In genomic region chr10:128642502-128642901, GRCh38 we compare ENCODE assay signal across 18 cellular contexts.
"Had no signal": no experiment of that assay in that cellular context is flagged by ENCODE, and none has a peak within 500 bp of the region (broad histone marks: within the 10 kb centered on the region; RNA-seq: fewer than 3 reads in every experiment).

No MANE protein-coding gene starts in this region.

- DNase-seq: activated CD4-positive, alpha-beta T cell treated with anti-CD3 and anti-CD28 coated beads for 4 hours; activated CD4-positive, alpha-beta T cell treated with anti-CD3 and anti-CD28 coated beads, Interleukin-2, amount 50 U/mL, for 48 hours; activated CD4-positive, CD25-positive, alpha-beta regulatory T cell; activated naive CD8-positive, alpha-beta T cell treated with anti-CD3 and anti-CD28 coated beads, Interleukin-2, amount 10 ng/mL, durations not matched to agents 7 days and 5 days; activated T-cell treated with anti-CD3 and anti-CD28 coated beads, Interleukin-2, amount 50 U/mL, for 48 hours; amniotic stem cell; kidney; lower lobe of right lung; midbrain; natural killer cell; retina; spleen; stimulated activated CD4-positive, alpha-beta T cell treated with anti-CD3 and anti-CD28 coated beads, Interleukin-4, amount 100 ng/mL, for 24 hours; stimulated activated naive CD4-positive, alpha-beta T cell treated with Interleukin-2 at 50 U/mL for 16 hours; T-helper 17 cell; thyroid gland had no signal

- H3K36me3 ChIP-seq: lower lobe of right lung, spleen, thyroid gland had no signal

- H3K9me3 ChIP-seq: lower lobe of right lung, thyroid gland had no signal

- H3K4me1 ChIP-seq: lower lobe of right lung, spleen, thyroid gland had no signal

- H3K4me3 ChIP-seq: coronary artery, lower lobe of right lung, spleen, thyroid gland had no signal

- ATAC-seq: left lobe of liver, lower lobe of right lung, natural killer cell, T-helper 17 cell had no signal

- H3K27ac ChIP-seq: coronary artery, lower lobe of right lung, spleen, thyroid gland had no signal

- H3K27me3 ChIP-seq: thyroid gland had no signal
